28 cellular contexts compared by ENCODE assay signal in the genomic region with DNA sequence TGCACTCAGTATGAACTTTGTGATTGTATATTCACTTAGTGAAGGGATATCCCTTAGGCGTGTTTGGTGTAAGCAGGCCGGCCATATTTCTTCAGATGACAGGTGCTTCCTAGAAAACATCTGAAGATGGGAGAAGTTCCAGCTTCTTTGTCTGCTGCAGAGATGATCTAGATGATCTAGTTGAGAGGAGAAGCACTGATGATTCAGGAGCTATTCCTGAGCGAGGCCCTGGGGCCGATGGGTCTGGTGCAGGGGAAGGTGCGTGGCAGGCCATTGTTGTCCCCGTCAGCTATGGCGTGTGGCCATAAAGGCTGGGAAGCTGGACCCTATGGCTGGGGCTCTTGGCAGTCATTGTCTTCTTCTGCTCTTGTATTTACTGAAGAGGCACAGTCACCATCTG. TPM values are rescaled to one million over a fixed set of nuclear protein-coding genes. Genes with fewer than 3 reads are reported as not detected.
DNase-seq lines count a peak whose midpoint lies in the region; ATAC-seq and TF ChIP-seq lines count a peak whose summit lies in the region.
"Had no signal": no experiment of that assay in that cellular context is flagged by ENCODE, and none has a peak within 500 bp of the region (broad histone marks: within the 10 kb centered on the region; RNA-seq: fewer than 3 reads in every experiment).

No MANE protein-coding gene starts in this region.

- peaks cover 58% of the 10 kb centered on the region for H3K36me3 Mint-ChIP-seq in activated CD4-positive, alpha-beta T cell treated with anti-CD3 and anti-CD28 coated beads, Interleukin-2, amount 10 ng/mL, durations not matched to agents 7 days and 5 days (ENCODE audit: low read depth)
- H3K36me3 Mint-ChIP-seq in CD4-positive, alpha-beta memory T cell: peaks cover 34 to 43% of the 10 kb centered on the region in 2 donors
- H3K36me3 Mint-ChIP-seq in activated CD8-positive, alpha-beta T cell treated with anti-CD3 and anti-CD28 coated beads, Interleukin-2, amount 10 ng/mL, durations not matched to agents 7 days and 5 days (ENCODE audit: low read depth): peaks cover 56% of the 10 kb centered on the region

- H3K79me2 ChIP-seq in osteoblast (ENCODE audit: insufficient read depth, low read length): peaks cover 33% of the 10 kb centered on the region

- H4K20me1 ChIP-seq in osteoblast (ENCODE audit: insufficient read depth, low read length): peaks cover 7% of the 10 kb centered on the region

- H3K4me1 ChIP-seq in CD4-positive, alpha-beta memory T cell (ENCODE audit: insufficient read depth, low read length): peaks cover 25% of the 10 kb centered on the region
- H3K4me1 ChIP-seq in osteoblast (ENCODE audit: insufficient read depth, low read length) (peaks cover 20% of the 10 kb centered on the region), body of pancreas (peaks cover 7% of the 10 kb centered on the region)
- H3K4me1 ChIP-seq: colonic mucosa, uterus had no signal

- POLR2A ChIA-PET in activated CD4-positive, alpha-beta T cell treated with anti-CD3 and anti-CD28 coated beads, Interleukin-2, amount 10 ng/mL, durations not matched to agents 7 days and 5 days (lab: Charles Lee): no interaction called here
- POLR2A ChIA-PET in CD4-positive, alpha-beta memory T cell (lab: Charles Lee; ENCODE audit: partially characterized antibody): interaction anchor here (1.4 to 2.0 kb wide), 4 partner anchors 10 to 58 kb away, joined by 3 to 6 read pairs (median 5); no protein-coding TSS in a partner anchor
- POLR2A ChIA-PET in activated CD8-positive, alpha-beta T cell treated with anti-CD3 and anti-CD28 coated beads, Interleukin-2, amount 10 ng/mL, durations not matched to agents 7 days and 5 days (lab: Charles Lee): interaction anchor here (1.1 to 1.3 kb wide), 2 partner anchors 17 to 90 kb away, joined by 3 to 4 read pairs; partner anchors contain the start of genes RIBC2 and SMC1B

- H3K4me2 ChIP-seq in osteoblast (ENCODE audit: insufficient read depth, low read length): no peak overlapping the region
- H3K4me2 ChIP-seq: smooth muscle cell had no signal

- no peak for TF ChIP-seq CTCF in osteoblast (IDR thresholded peaks at IDR 0.05; ENCODE audit: extremely low read depth, low read depth, low read length)
- TF ChIP-seq CTCF in body of pancreas (IDR thresholded peaks at IDR 0.05): no peak

- no peak for DNase-seq in activated CD4-positive, alpha-beta T cell treated with anti-CD3 and anti-CD28 coated beads, Interleukin-2, amount 10 ng/mL, durations not matched to agents 7 days and 5 days
- DNase-seq in activated CD4-positive, alpha-beta T cell treated with anti-CD3 and anti-CD28 coated beads, Interleukin-2, amount 50 U/mL, for 1 hour: no peak
- no peak for DNase-seq in CD4-positive, alpha-beta memory T cell
- DNase-seq in activated CD8-positive, alpha-beta T cell treated with anti-CD3 and anti-CD28 coated beads, Interleukin-2, amount 10 ng/mL, durations not matched to agents 7 days and 5 days: no peak
- DNase-seq in osteoblast (ENCODE audit: insufficient read length, low spot score, missing footprints): peak; percentile 65
- DNase-seq in NCI-H446 (lab: John Stamatoyannopoulos, UW): no peak
- no peak for DNase-seq in body of pancreas
- DNase-seq: colonic mucosa; effector CD8-positive, alpha-beta T cell; IMR-90; MV-4-11; NCI-H2107; NCI-H446 treated with DMSO at 0.1 percent for 48 hours; NCI-H82; pancreas; SIG-M5; stimulated activated CD4-positive, alpha-beta T cell treated with anti-CD3 and anti-CD28 coated beads, Interleukin-1b, Interleukin-23, amount 100 ng/mL, for 48 hours; stomach; T1000; uterus had no signal

- no peaks in the 10 kb centered on the region for H3K27me3 ChIP-seq in CD4-positive, alpha-beta memory T cell (ENCODE audit: insufficient read depth, low read length)
- H3K27me3 ChIP-seq in osteoblast (ENCODE audit: insufficient read depth, low read length) (no peaks in the 10 kb centered on the region), body of pancreas (no peaks in the 10 kb centered on the region)
- H3K27me3 ChIP-seq: colonic mucosa, pancreas, right atrium auricular region, stomach, uterus had no signal

- H3K27ac ChIP-seq in CD4-positive, alpha-beta memory T cell (ENCODE audit: low read depth, low read length): no peak overlapping the region
- H3K27ac ChIP-seq in osteoblast (ENCODE audit: low read depth, low read length): no peak overlapping the region
- no peak overlapping the region for H3K27ac ChIP-seq in body of pancreas
- H3K27ac ChIP-seq: colonic mucosa, pancreas, right atrium auricular region, stomach, uterus had no signal

- H3K4me1 Mint-ChIP-seq in activated CD4-positive, alpha-beta T cell treated with anti-CD3 and anti-CD28 coated beads, Interleukin-2, amount 10 ng/mL, durations not matched to agents 7 days and 5 days: peaks cover 53% of the 10 kb centered on the region
- peaks cover 26 to 68% (median 47%) of the 10 kb centered on the region in 4 donors for H3K4me1 Mint-ChIP-seq in CD4-positive, alpha-beta memory T cell
- peaks cover 47% of the 10 kb centered on the region for H3K4me1 Mint-ChIP-seq in activated CD8-positive, alpha-beta T cell treated with anti-CD3 and anti-CD28 coated beads, Interleukin-2, amount 10 ng/mL, durations not matched to agents 7 days and 5 days (ENCODE audit: low read depth)

- peaks cover 36% of the 10 kb centered on the region for H3K36me3 ChIP-seq in CD4-positive, alpha-beta memory T cell (ENCODE audit: insufficient read depth, low read length)
- peaks cover 13% of the 10 kb centered on the region for H3K36me3 ChIP-seq in osteoblast (ENCODE audit: insufficient read depth, low read length)
- H3K36me3 ChIP-seq in body of pancreas (replicated peaks in 1 of 2; ENCODE audit: insufficient read depth in 1 of 2, low read depth in 2 of 2): no peaks in the 10 kb centered on the region
- H3K36me3 ChIP-seq: uterus had no signal

- CTCF ChIA-PET in activated CD4-positive, alpha-beta T cell treated with anti-CD3 and anti-CD28 coated beads, Interleukin-2, amount 10 ng/mL, durations not matched to agents 7 days and 5 days (lab: Charles Lee): interaction anchor here (1.0 to 2.2 kb wide), 5 partner anchors 10 to 41 kb away, joined by 3 to 10 read pairs (median 4); no protein-coding TSS in a partner anchor
- CTCF ChIA-PET in CD4-positive, alpha-beta memory T cell (lab: Charles Lee; ENCODE audit: partially characterized antibody): no interaction called here
- CTCF ChIA-PET in activated CD8-positive, alpha-beta T cell treated with anti-CD3 and anti-CD28 coated beads, Interleukin-2, amount 10 ng/mL, durations not matched to agents 7 days and 5 days (lab: Charles Lee): interaction anchor here (1.0 kb wide), 1 partner anchor 74 kb away, joined by 3 read pairs; no protein-coding TSS in a partner anchor

- no peak overlapping the region for H3K4me3 ChIP-seq in CD4-positive, alpha-beta memory T cell (ENCODE audit: low read length in 2 of 2)
- H3K4me3 ChIP-seq in osteoblast (ENCODE audit: insufficient read depth, low read length): no peak overlapping the region
- H3K4me3 ChIP-seq in body of pancreas: no peak overlapping the region
- H3K4me3 ChIP-seq: colonic mucosa, pancreas, right atrium auricular region, smooth muscle cell, uterus had no signal

- no peaks in the 10 kb centered on the region for H3K9me3 ChIP-seq in CD4-positive, alpha-beta memory T cell (ENCODE audit: control insufficient read depth in 1 of 2, low read length in 2 of 2)
- H3K9me3 ChIP-seq in osteoblast (ENCODE audit: low read depth, low read length) (no peaks in the 10 kb centered on the region), body of pancreas (no peaks in the 10 kb centered on the region)
- H3K9me3 ChIP-seq: colonic mucosa, pancreas, right atrium auricular region, stomach, uterus had no signal

- peak overlapping the region; percentile 57 for H3K4me3 Mint-ChIP-seq in activated CD4-positive, alpha-beta T cell treated with anti-CD3 and anti-CD28 coated beads, Interleukin-2, amount 10 ng/mL, durations not matched to agents 7 days and 5 days
- H3K4me3 Mint-ChIP-seq in CD4-positive, alpha-beta memory T cell: peak overlapping the region in 4 of 8 donors; percentile 8 to 79 (median 40)
- H3K4me3 Mint-ChIP-seq in activated CD8-positive, alpha-beta T cell treated with anti-CD3 and anti-CD28 coated beads, Interleukin-2, amount 10 ng/mL, durations not matched to agents 7 days and 5 days: no peak overlapping the region
- H3K4me3 Mint-ChIP-seq: CD14-positive monocyte, neural crest cell had no signal

- H3K27me3 Mint-ChIP-seq in activated CD4-positive, alpha-beta T cell treated with anti-CD3 and anti-CD28 coated beads, Interleukin-2, amount 10 ng/mL, durations not matched to agents 7 days and 5 days: no peaks in the 10 kb centered on the region
- H3K27me3 Mint-ChIP-seq in CD4-positive, alpha-beta memory T cell: no peaks in the 10 kb centered on the region
- no peaks in the 10 kb centered on the region for H3K27me3 Mint-ChIP-seq in activated CD8-positive, alpha-beta T cell treated with anti-CD3 and anti-CD28 coated beads, Interleukin-2, amount 10 ng/mL, durations not matched to agents 7 days and 5 days (ENCODE audit: low read depth)

- WGBS in body of pancreas, 2 donors: 81 to 86% methylated on average over 7 of the region's 7 CpGs

- ATAC-seq in activated CD8-positive, alpha-beta T cell treated with anti-CD3 and anti-CD28 coated beads, Interleukin-2, amount 10 ng/mL, durations not matched to agents 7 days and 5 days: no peak
- ATAC-seq in GM19328 (IDR thresholded peaks at IDR 0.05; ENCODE audit: unreplicated experiment) (no peak), body of pancreas (no peak)
- ATAC-seq: pancreas had no signal

- intact Hi-C loops in CD4-positive, alpha-beta memory T cell (cut with micrococcal nuclease): no loop called here
- intact Hi-C loops in body of pancreas (cut with DNase I): no loop called here

- H3K9me3 Mint-ChIP-seq in activated CD4-positive, alpha-beta T cell treated with anti-CD3 and anti-CD28 coated beads, Interleukin-2, amount 10 ng/mL, durations not matched to agents 7 days and 5 days: no peaks in the 10 kb centered on the region
- peaks cover 0 to 5% (median 0%) of the 10 kb centered on the region in 8 donors for H3K9me3 Mint-ChIP-seq in CD4-positive, alpha-beta memory T cell
- H3K9me3 Mint-ChIP-seq in activated CD8-positive, alpha-beta T cell treated with anti-CD3 and anti-CD28 coated beads, Interleukin-2, amount 10 ng/mL, durations not matched to agents 7 days and 5 days (ENCODE audit: insufficient read depth): no peaks in the 10 kb centered on the region
- H3K9me3 Mint-ChIP-seq: neural crest cell had no signal

- TF ChIP-seq POLR2A in body of pancreas (IDR thresholded peaks at IDR 0.05): no peak

- H2AFZ ChIP-seq in osteoblast (ENCODE audit: low read length): no peak overlapping the region

- no peak overlapping the region for H3K27ac Mint-ChIP-seq in activated CD4-positive, alpha-beta T cell treated with anti-CD3 and anti-CD28 coated beads, Interleukin-2, amount 10 ng/mL, durations not matched to agents 7 days and 5 days
- H3K27ac Mint-ChIP-seq in CD4-positive, alpha-beta memory T cell: peak overlapping the region in 6 of 7 donors; percentile 78 to 96 (median 88)
- peak overlapping the region; percentile 8 for H3K27ac Mint-ChIP-seq in activated CD8-positive, alpha-beta T cell treated with anti-CD3 and anti-CD28 coated beads, Interleukin-2, amount 10 ng/mL, durations not matched to agents 7 days and 5 days

RNA-seq across cellular contexts. Expression of gene FAM118A, which starts 14.0 kb away (rescaled TPM):
- 10 to 100 TPM; 35.6 to 37.0 TPM for total RNA-seq in activated CD4-positive, alpha-beta T cell treated with anti-CD3 and anti-CD28 coated beads, Interleukin-2, amount 10 ng/mL, durations not matched to agents 7 days and 5 days
- total RNA-seq in CD4-positive, alpha-beta memory T cell: 100 to 1,000 TPM; 119 to 122 TPM
- 10 to 100 TPM; 34.5 to 51.0 TPM for polyA plus RNA-seq in CD4-positive, alpha-beta memory T cell
- total RNA-seq in activated CD8-positive, alpha-beta T cell treated with anti-CD3 and anti-CD28 coated beads, Interleukin-2, amount 10 ng/mL, durations not matched to agents 7 days and 5 days: 10 to 100 TPM; 50.6 to 50.7 TPM
- total RNA-seq in osteoblast: 21.7 and 23.9 TPM in 2 replicates
- 100 to 1,000 TPM in 1 of 2 donors, 10 to 100 TPM in 1; 13.0 to 149 TPM for total RNA-seq in body of pancreas

RNA-seq across cellular contexts. Expression of gene UPK3A, which starts 38.9 kb away (rescaled TPM):
- not detected for total RNA-seq in activated CD4-positive, alpha-beta T cell treated with anti-CD3 and anti-CD28 coated beads, Interleukin-2, amount 10 ng/mL, durations not matched to agents 7 days and 5 days
- total RNA-seq in CD4-positive, alpha-beta memory T cell: not detected
- polyA plus RNA-seq in CD4-positive, alpha-beta memory T cell: not detected
- not detected for total RNA-seq in activated CD8-positive, alpha-beta T cell treated with anti-CD3 and anti-CD28 coated beads, Interleukin-2, amount 10 ng/mL, durations not matched to agents 7 days and 5 days
- total RNA-seq in osteoblast (not detected in 2 replicates), body of pancreas (not detected)
- total RNA-seq: bronchial epithelial cell, Daoy, glomerular endothelial cell, IMR-90, neural crest cell, pancreas, right atrium auricular region, smooth muscle cell, uterus had no signal
- polyA plus RNA-seq: IMR-90, smooth muscle cell had no signal
